8 cellular contexts compared by ENCODE assay signal in the genomic region with DNA sequence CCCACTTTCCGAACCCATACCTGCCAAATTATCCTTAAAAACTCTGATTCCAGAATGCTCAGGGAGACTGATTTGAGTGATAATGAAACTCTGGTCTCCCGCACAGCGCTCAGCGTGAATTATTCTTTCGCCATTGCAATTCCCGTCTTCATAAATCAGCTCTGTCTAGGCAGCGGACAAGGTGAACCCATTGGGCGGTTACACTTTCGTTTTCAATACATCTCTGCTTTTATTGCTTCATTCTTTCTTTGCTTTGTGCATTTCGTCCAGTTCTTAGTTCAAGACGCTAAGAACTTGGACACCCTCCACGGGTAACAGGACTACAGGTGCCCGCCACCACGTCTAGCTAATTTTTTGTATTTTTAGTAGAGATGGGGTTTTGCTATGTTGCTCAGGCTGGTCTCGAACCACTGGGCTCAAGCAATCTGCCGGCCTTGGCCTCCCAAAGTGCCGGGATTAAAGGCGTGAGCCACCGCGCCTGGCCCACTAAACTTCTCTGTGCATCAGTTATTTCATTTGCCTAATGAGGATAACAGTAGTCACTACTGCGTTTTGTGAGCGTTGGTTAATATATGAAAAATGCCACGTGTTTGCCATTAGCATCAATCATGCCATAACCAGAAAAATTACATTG. TPM values are rescaled to one million over a fixed set of nuclear protein-coding genes. Genes with fewer than 3 reads are reported as not detected.
DNase-seq lines count a peak whose midpoint lies in the region; ATAC-seq and TF ChIP-seq lines count a peak whose summit lies in the region.

No MANE protein-coding gene starts in this region.

- intact Hi-C loops in testis (cut with DNase I; ENCODE audit: low total_unique reads) = no loop called here
- intact Hi-C loops in aorta (cut with DNase I) = loop anchor here in 1 of 2 donors (10.0 kb wide), 1 partner anchor 188 kb away; a partner anchor contains a TSS

- H3K4me3 ChIP-seq in liver (ENCODE audit: low read depth in 1 of 3, low read length in 3 of 3) (peak overlapping the region in 2 of 3 donors; percentile 32 to 70), testis (peak overlapping the region; percentile 67 to 85), aorta (ENCODE audit: low read length in 2 of 2) (no peak overlapping the region)

- no peak for TF ChIP-seq POLR2A in testis (IDR thresholded peaks at IDR 0.05)

- H3K9me3 Mint-ChIP-seq in activated CD4-positive, alpha-beta T cell treated with anti-CD3 and anti-CD28 coated beads, Interleukin-2, amount 10 ng/mL, durations not matched to agents 7 days and 5 days = peaks cover 12% of the 10 kb centered on the region

- peaks cover 43% of the 10 kb centered on the region for H3K36me3 Mint-ChIP-seq in activated CD4-positive, alpha-beta T cell treated with anti-CD3 and anti-CD28 coated beads, Interleukin-2, amount 10 ng/mL, durations not matched to agents 7 days and 5 days (ENCODE audit: low read depth)

- POLR2A ChIA-PET in activated CD4-positive, alpha-beta T cell treated with anti-CD3 and anti-CD28 coated beads, Interleukin-2, amount 10 ng/mL, durations not matched to agents 7 days and 5 days (lab: Charles Lee) = no interaction called here

- H3K27ac Mint-ChIP-seq in activated CD4-positive, alpha-beta T cell treated with anti-CD3 and anti-CD28 coated beads, Interleukin-2, amount 10 ng/mL, durations not matched to agents 7 days and 5 days = peak overlapping the region; percentile 95

- H3K27ac ChIP-seq in angular gyrus (ENCODE audit: low read depth, low read length) (peak overlapping the region; percentile 88), liver (ENCODE audit: low read depth in 1 of 2, low read length in 2 of 2) (peak overlapping the region; percentile 91 to 100), testis (peak overlapping the region; percentile 84 to 86), aorta (ENCODE audit: low read depth in 1 of 2, low read length in 2 of 2) (peak overlapping the region in 1 of 2 donors; percentile 45)

- no peaks in the 10 kb centered on the region for H3K27me3 Mint-ChIP-seq in activated CD4-positive, alpha-beta T cell treated with anti-CD3 and anti-CD28 coated beads, Interleukin-2, amount 10 ng/mL, durations not matched to agents 7 days and 5 days

- TF ChIP-seq CTCF in liver (IDR thresholded peaks at IDR 0.05; ENCODE audit: low read depth, low read length, missing input control) (no peak), testis (IDR thresholded peaks at IDR 0.05) (no peak)

- ATAC-seq in aorta (ENCODE audit: low FRiP score) (no peak), HG03159 (IDR thresholded peaks at IDR 0.05; ENCODE audit: unreplicated experiment) (no peak)

- H3K4me1 Mint-ChIP-seq in activated CD4-positive, alpha-beta T cell treated with anti-CD3 and anti-CD28 coated beads, Interleukin-2, amount 10 ng/mL, durations not matched to agents 7 days and 5 days = peaks cover 46% of the 10 kb centered on the region

- peak overlapping the region; percentile 92 for H3K4me3 Mint-ChIP-seq in activated CD4-positive, alpha-beta T cell treated with anti-CD3 and anti-CD28 coated beads, Interleukin-2, amount 10 ng/mL, durations not matched to agents 7 days and 5 days

- no peak for TF ChIP-seq RAD21 in liver (IDR thresholded peaks at IDR 0.05)

- H3K27me3 ChIP-seq in liver (ENCODE audit: control insufficient read depth in 4 of 4, insufficient read depth in 4 of 4, low read length in 3 of 4) = no peaks in the 10 kb centered on the region
- no peaks in the 10 kb centered on the region for H3K27me3 ChIP-seq in testis
- no peaks in the 10 kb centered on the region for H3K27me3 ChIP-seq in aorta (ENCODE audit: control insufficient read depth in 1 of 2, insufficient read depth in 2 of 2, low read length in 1 of 2)

- H3K9ac ChIP-seq in liver (ENCODE audit: low read depth in 1 of 2, low read length in 2 of 2) = peak overlapping the region in 1 of 2 donors; percentile 81

- peaks cover 7 to 16% (median 13%) of the 10 kb centered on the region in 4 donors for H3K4me1 ChIP-seq in liver (ENCODE audit: control insufficient read depth in 4 of 4, insufficient read depth in 4 of 4, low read length in 3 of 4)
- no peaks in the 10 kb centered on the region for H3K4me1 ChIP-seq in testis
- H3K4me1 ChIP-seq in aorta (ENCODE audit: control insufficient read depth in 1 of 2, insufficient read depth in 2 of 2, low read length in 2 of 2) = peaks cover 0 to 1% of the 10 kb centered on the region in 2 donors

- DNase-seq in activated CD4-positive, alpha-beta T cell treated with anti-CD3 and anti-CD28 coated beads, Interleukin-2, amount 10 ng/mL, durations not matched to agents 7 days and 5 days = no peak
- DNase-seq in activated CD4-positive, alpha-beta T cell treated with anti-CD3 and anti-CD28 coated beads for 4 hours = no peak
- DNase-seq in testis = no peak
- DNase-seq in iPS-NIHi7 (ENCODE audit: extremely low spot score) = no peak
- DNase-seq in aorta = no peak

- CTCF ChIA-PET in activated CD4-positive, alpha-beta T cell treated with anti-CD3 and anti-CD28 coated beads, Interleukin-2, amount 10 ng/mL, durations not matched to agents 7 days and 5 days (lab: Charles Lee) = interaction anchor here (0.6 to 1.9 kb wide), 2 partner anchors 10 to 206 kb away, joined by 3 to 11 read pairs; no protein-coding TSS in a partner anchor

- no peaks in the 10 kb centered on the region for H3K36me3 ChIP-seq in liver (ENCODE audit: control insufficient read depth in 4 of 4, insufficient read depth in 3 of 4, low read depth in 1 of 4, low read length in 3 of 4)
- no peaks in the 10 kb centered on the region for H3K36me3 ChIP-seq in testis (ENCODE audit: low read depth, missing control alignments)
- no peaks in the 10 kb centered on the region for H3K36me3 ChIP-seq in aorta (ENCODE audit: control insufficient read depth in 1 of 2, insufficient read depth in 2 of 2, low read length in 1 of 2)

- WGBS in liver = 86% methylated on average over 23 of the region's 23 CpGs
- 50 to 69% methylated on average over 18 to 23 of the region's 23 CpGs for WGBS in testis, 2 donors
- WGBS in aorta, 2 donors = 78 to 83% methylated on average over 23 of the region's 23 CpGs

- peaks cover 0 to 4% (median 0%) of the 10 kb centered on the region in 4 donors for H3K9me3 ChIP-seq in liver (ENCODE audit: control insufficient read depth in 4 of 4, low read length in 3 of 4)
- H3K9me3 ChIP-seq in testis = no peaks in the 10 kb centered on the region
- H3K9me3 ChIP-seq in aorta (ENCODE audit: control insufficient read depth, low read length) = no peaks in the 10 kb centered on the region

TF ChIP-seq in liver, 16 proteins besides CTCF, POLR2A, EP300 and RAD21:
- TF ChIP-seq, protein P1, sequence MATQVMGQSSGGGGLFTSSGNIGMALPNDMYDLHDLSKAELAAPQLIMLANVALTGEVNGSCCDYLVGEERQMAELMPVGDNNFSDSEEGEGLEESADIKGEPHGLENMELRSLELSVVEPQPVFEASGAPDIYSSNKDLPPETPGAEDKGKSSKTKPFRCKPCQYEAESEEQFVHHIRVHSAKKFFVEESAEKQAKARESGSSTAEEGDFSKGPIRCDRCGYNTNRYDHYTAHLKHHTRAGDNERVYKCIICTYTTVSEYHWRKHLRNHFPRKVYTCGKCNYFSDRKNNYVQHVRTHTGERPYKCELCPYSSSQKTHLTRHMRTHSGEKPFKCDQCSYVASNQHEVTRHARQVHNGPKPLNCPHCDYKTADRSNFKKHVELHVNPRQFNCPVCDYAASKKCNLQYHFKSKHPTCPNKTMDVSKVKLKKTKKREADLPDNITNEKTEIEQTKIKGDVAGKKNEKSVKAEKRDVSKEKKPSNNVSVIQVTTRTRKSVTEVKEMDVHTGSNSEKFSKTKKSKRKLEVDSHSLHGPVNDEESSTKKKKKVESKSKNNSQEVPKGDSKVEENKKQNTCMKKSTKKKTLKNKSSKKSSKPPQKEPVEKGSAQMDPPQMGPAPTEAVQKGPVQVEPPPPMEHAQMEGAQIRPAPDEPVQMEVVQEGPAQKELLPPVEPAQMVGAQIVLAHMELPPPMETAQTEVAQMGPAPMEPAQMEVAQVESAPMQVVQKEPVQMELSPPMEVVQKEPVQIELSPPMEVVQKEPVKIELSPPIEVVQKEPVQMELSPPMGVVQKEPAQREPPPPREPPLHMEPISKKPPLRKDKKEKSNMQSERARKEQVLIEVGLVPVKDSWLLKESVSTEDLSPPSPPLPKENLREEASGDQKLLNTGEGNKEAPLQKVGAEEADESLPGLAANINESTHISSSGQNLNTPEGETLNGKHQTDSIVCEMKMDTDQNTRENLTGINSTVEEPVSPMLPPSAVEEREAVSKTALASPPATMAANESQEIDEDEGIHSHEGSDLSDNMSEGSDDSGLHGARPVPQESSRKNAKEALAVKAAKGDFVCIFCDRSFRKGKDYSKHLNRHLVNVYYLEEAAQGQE (IDR thresholded peaks at IDR 0.05) = no peak

RNA-seq across cellular contexts. Expression of a gene that starts 0.9 kb away (rescaled TPM):
- 100 to 1,000 TPM; 682 to 705 TPM for total RNA-seq in activated CD4-positive, alpha-beta T cell treated with anti-CD3 and anti-CD28 coated beads, Interleukin-2, amount 10 ng/mL, durations not matched to agents 7 days and 5 days
- total RNA-seq in liver (100 to 1,000 TPM in 1 of 2 donors, 10 to 100 TPM in 1; 70.3 to 157 TPM), testis (10 to 100 TPM; 69.1 to 100.0 TPM), aorta (100 to 1,000 TPM; 235 to 254 TPM)
- polyA plus RNA-seq in liver (100 to 1,000 TPM; 132 to 172 TPM), testis (ENCODE audit: insufficient read depth, low read depth, low replicate concordance) (109 TPM), aorta (100 to 1,000 TPM in 1 of 2 donors, 10 to 100 TPM in 1; 94.6 to 157 TPM)

RNA-seq across cellular contexts. Expression of a gene that starts 36.3 kb away (rescaled TPM):
- 10 to 100 TPM; 24.0 to 25.6 TPM for total RNA-seq in activated CD4-positive, alpha-beta T cell treated with anti-CD3 and anti-CD28 coated beads, Interleukin-2, amount 10 ng/mL, durations not matched to agents 7 days and 5 days
- total RNA-seq in liver = 1 to 10 TPM; 7.9 to 9.0 TPM
- polyA plus RNA-seq in liver = 1 to 10 TPM; 4.9 to 7.3 TPM
- total RNA-seq in testis = 10 to 100 TPM; 17.9 to 21.3 TPM
- 15.4 TPM for polyA plus RNA-seq in testis (ENCODE audit: insufficient read depth, low read depth, low replicate concordance)
- 10 to 100 TPM; 15.9 to 19.0 TPM for total RNA-seq in aorta
- 10 to 100 TPM; 11.4 to 13.9 TPM for polyA plus RNA-seq in aorta

Comparison
In these comparisons a context has a peak if more than half of its experiments do, and no peak if none do; other contexts are left out.
1. H3K4me3 ChIP-seq: peak in liver (2 of 3) and testis (2 of 2); none in aorta (0 of 2).